In genomic region chr11:79400717-79401330, GRCh38 we compare ENCODE assay signal across 8 cellular contexts. TPM values are rescaled to one million over a fixed set of nuclear protein-coding genes. Genes with fewer than 3 reads are reported as not detected.
DNase-seq lines count a peak whose midpoint lies in the region; ATAC-seq and TF ChIP-seq lines count a peak whose summit lies in the region.

No MANE protein-coding gene starts in this region.

- H3K36me3 ChIP-seq in upper lobe of right lung, result no peaks in the 10 kb centered on the region

- H3K27ac ChIP-seq in upper lobe of right lung, result no peak overlapping the region

- H3K4me1 ChIP-seq in upper lobe of right lung, result no peaks in the 10 kb centered on the region

- DNase-seq in AG09309 (ENCODE audit: low read depth), result no peak
- DNase-seq in SW480 (ENCODE audit: low spot score), result peak; percentile 38
- peak; percentile 35 for DNase-seq in hepatic stellate cell (ENCODE audit: low spot score)
- DNase-seq in upper lobe of right lung, result peak; percentile 67
- DNase-seq in stimulated activated CD4-positive, alpha-beta T cell treated with anti-CD3 and anti-CD28 coated beads, Interleukin-4, amount 100 ng/mL, for 4 hours, result no peak
- DNase-seq in stimulated activated CD4-positive, alpha-beta T cell treated with anti-CD3 and anti-CD28 coated beads, Interleukin-12 subunit alpha, Interleukin-12 subunit beta, amount 100 ng/mL, for 4 hours, result no peak

- ATAC-seq in GM18502 (IDR thresholded peaks at IDR 0.05; ENCODE audit: poor library complexity, unreplicated experiment), result peak; percentile 77
- ATAC-seq in HG03175 (IDR thresholded peaks at IDR 0.05; ENCODE audit: unreplicated experiment), result peak; percentile 80
- peak; percentile 81 for ATAC-seq in upper lobe of right lung

- TF ChIP-seq CTCF in AG09309 (IDR thresholded peaks at IDR 0.05; ENCODE audit: control insufficient read depth, insufficient read depth, low read depth, low read length, missing control alignments) (peak; percentile 78), upper lobe of right lung (IDR thresholded peaks at IDR 0.05) (peak; percentile 58)

- H3K4me3 ChIP-seq in AG09309 (ENCODE audit: control insufficient read depth, low read depth, low read length), result no peak overlapping the region
- H3K4me3 ChIP-seq in upper lobe of right lung, result no peak overlapping the region

- intact Hi-C loops in upper lobe of right lung (cut with DNase I), result no loop called here

- no peaks in the 10 kb centered on the region for H3K9me3 ChIP-seq in upper lobe of right lung

- no peaks in the 10 kb centered on the region for H3K27me3 ChIP-seq in upper lobe of right lung

RNA-seq across cellular contexts. Expression of gene TENM4, which starts 40.0 kb away (rescaled TPM):
- 4.3 TPM for total RNA-seq in upper lobe of right lung

Comparison
In these comparisons a context has a peak if more than half of its experiments do, and no peak if none do; other contexts are left out.
1. DNase-seq: peak in SW480 (single experiment), hepatic stellate cell (single experiment) and upper lobe of right lung (single experiment); none in AG09309 (single experiment), stimulated activated CD4-positive, alpha-beta T cell treated with anti-CD3 and anti-CD28 coated beads, Interleukin-4, amount 100 ng/mL, for 4 hours (0 of 2) and stimulated activated CD4-positive, alpha-beta T cell treated with anti-CD3 and anti-CD28 coated beads, Interleukin-12 subunit alpha, Interleukin-12 subunit beta, amount 100 ng/mL, for 4 hours (single experiment).
2. Peak in every context shown above with its lines, with median percentiles within 50 percentile points of each other: ATAC-seq.